Comparison of ENCODE assay signal across 7 cellular contexts in genomic region chr6:12008366-12009179, GRCh38. TPM values are rescaled to one million over a fixed set of nuclear protein-coding genes. Genes with fewer than 3 reads are reported as not detected.
DNase-seq lines count a peak whose midpoint lies in the region; ATAC-seq, FAIRE-seq and TF ChIP-seq lines count a peak whose summit lies in the region.

No MANE protein-coding gene starts in this region.

- FAIRE-seq in GM18507 (lab: Jason Lieb, UNC) = peak; percentile 82

- peaks cover 14% of the 10 kb centered on the region for H3K36me3 Mint-ChIP-seq in activated B cell treated with CpG ODN at 0.5 μM for 24 hours (ENCODE audit: low read depth)

- no peaks in the 10 kb centered on the region for H3K9me3 Mint-ChIP-seq in activated B cell treated with CpG ODN at 0.5 μM for 24 hours

- CTCF ChIA-PET in activated B cell treated with CpG ODN at 0.5 μM for 24 hours (lab: Charles Lee) = no interaction called here

- H3K4me3 Mint-ChIP-seq in activated B cell treated with CpG ODN at 0.5 μM for 24 hours = peak overlapping the region; percentile 97

- H3K4me3 ChIP-seq in cardiac fibroblast (replicated peaks in 1 of 2; ENCODE audit: low read depth in 2 of 2, low read length in 2 of 2) = peak overlapping the region; percentile 66 to 69

- H3K27ac Mint-ChIP-seq in activated B cell treated with CpG ODN at 0.5 μM for 24 hours = peak overlapping the region; percentile 99

- ATAC-seq in HG02970 (IDR thresholded peaks at IDR 0.05; ENCODE audit: low FRiP score, unreplicated experiment) (peak; percentile 21), activated B cell treated with CpG ODN at 0.5 μM for 24 hours (ENCODE audit: low read depth) (peak; percentile 22)

- H3K27me3 Mint-ChIP-seq in activated B cell treated with CpG ODN at 0.5 μM for 24 hours = no peaks in the 10 kb centered on the region

- H3K4me1 Mint-ChIP-seq in activated B cell treated with CpG ODN at 0.5 μM for 24 hours = peaks cover 29% of the 10 kb centered on the region

- TF ChIP-seq CTCF in activated B cell treated with CpG ODN at 0.5 μM for 24 hours (IDR thresholded peaks at IDR 0.05) (no peak), cardiac fibroblast (IDR thresholded peaks at IDR 0.05; ENCODE audit: low read depth, low read length) (no peak)

- POLR2A ChIA-PET in activated B cell treated with CpG ODN at 0.5 μM for 24 hours (lab: Charles Lee) = interaction anchor here (0.7 to 6.3 kb wide), 12 partner anchors 18 to 186 kb away, joined by 3 to 84 read pairs (median 6); no protein-coding TSS in a partner anchor

- intact Hi-C loops in activated B cell treated with CpG ODN at 0.5 μM for 24 hours (cut with micrococcal nuclease) = loop anchor here (1.0 to 5.0 kb wide), 5 partner anchors 9 to 916 kb away; partner anchors contain the start of gene SMIM13

- DNase-seq in GM18507 (ENCODE audit: extremely low spot score, insufficient read length, low read depth) (no peak), NCI-H2171 (lab: John Stamatoyannopoulos, UW) (peak; percentile 79), activated B cell treated with CpG ODN at 0.5 μM for 24 hours (peak; percentile 78), cardiac fibroblast (ENCODE audit: low read depth in 2 of 2) (peak; percentile 64 to 84), iris pigment epithelial cell (ENCODE audit: low read depth) (peak; percentile 57)
- peak; percentile 61 to 77 (median 71) for DNase-seq in stimulated activated CD4-positive, alpha-beta T cell treated with anti-CD3 and anti-CD28 coated beads, Interleukin-12 subunit alpha, Interleukin-12 subunit beta, amount 100 ng/mL, for 48 hours (ENCODE audit: low read depth in 2 of 3, low spot score in 1 of 3)

RNA-seq across cellular contexts. Expression of gene HIVEP1, which starts 3.5 kb away (rescaled TPM):
- total RNA-seq in activated B cell treated with CpG ODN at 0.5 μM for 24 hours = 90.3 and 91.0 TPM in 2 replicates
